Comparison of ENCODE assay signal across 8 cellular contexts in genomic region chr5:115545065-115545882, GRCh38. TPM values are rescaled to one million over a fixed set of nuclear protein-coding genes. Genes with fewer than 3 reads are reported as not detected.
A peak's percentile ranks its signal among the peaks of the same experiment; 100 is the strongest.
DNase-seq lines count a peak whose midpoint lies in the region; ATAC-seq and TF ChIP-seq lines count a peak whose summit lies in the region.

No MANE protein-coding gene starts in this region.

- CTCF ChIA-PET in naive thymus-derived CD4-positive, alpha-beta T cell (lab: Charles Lee) = interaction anchor here (0.8 to 1.0 kb wide), 2 partner anchors 21 to 236 kb away, joined by 3 to 4 read pairs; no protein-coding TSS in a partner anchor

- no peak for DNase-seq in body of pancreas
- DNase-seq in naive thymus-derived CD4-positive, alpha-beta T cell = no peak
- no peak for DNase-seq in NCI-H774 (lab: John Stamatoyannopoulos, UW)
- DNase-seq in mucosa of gallbladder (ENCODE audit: low spot score) = no peak
- no peak for DNase-seq in NCI-H345 (lab: John Stamatoyannopoulos, UW)

- peak overlapping the region; percentile 67 for H3K4me2 ChIP-seq in DOHH2 (ENCODE audit: low read length)

- no peak overlapping the region for H3K9ac ChIP-seq in HUES6 (ENCODE audit: low read length)

- peaks cover 0 to 21% (median 3%) of the 10 kb centered on the region in 11 donors for H3K9me3 Mint-ChIP-seq in naive thymus-derived CD4-positive, alpha-beta T cell

- H3K27me3 ChIP-seq in DOHH2 (ENCODE audit: control insufficient read depth, low read length) = no peaks in the 10 kb centered on the region
- H3K27me3 ChIP-seq in HUES6 (ENCODE audit: control insufficient read depth, insufficient read depth, low read length) = no peaks in the 10 kb centered on the region
- H3K27me3 ChIP-seq in body of pancreas = no peaks in the 10 kb centered on the region
- no peaks in the 10 kb centered on the region for H3K27me3 ChIP-seq in naive thymus-derived CD4-positive, alpha-beta T cell (ENCODE audit: control insufficient read depth in 2 of 2, insufficient read depth in 2 of 2, low read length in 2 of 2)

- peaks cover 2% of the 10 kb centered on the region; the same call in 1 of the 2 replicates for H3F3A ChIP-seq in DOHH2 (ENCODE audit: control insufficient read depth, insufficient read depth)

- peaks cover 30 to 43% (median 37%) of the 10 kb centered on the region in 7 donors for H3K4me1 Mint-ChIP-seq in naive thymus-derived CD4-positive, alpha-beta T cell

- peaks cover 46% of the 10 kb centered on the region for H3K36me3 ChIP-seq in DOHH2 (ENCODE audit: control insufficient read depth, low read length)
- H3K36me3 ChIP-seq in HUES6 (ENCODE audit: control insufficient read depth, insufficient read depth, low read length) = peaks cover 21% of the 10 kb centered on the region
- H3K36me3 ChIP-seq in body of pancreas (replicated peaks in 1 of 2; ENCODE audit: insufficient read depth in 1 of 2, low read depth in 2 of 2) = no peaks in the 10 kb centered on the region
- peaks cover 0 to 4% (median 0%) of the 10 kb centered on the region in 3 experiments for H3K36me3 ChIP-seq in naive thymus-derived CD4-positive, alpha-beta T cell (ENCODE audit: control insufficient read depth in 2 of 3, insufficient read depth in 3 of 3, low read length in 3 of 3)

- whole genome bisulfite sequencing in body of pancreas, 2 donors = 56 to 62% methylated on average over 16 to 18 of the region's 18 CpGs

- peaks cover 0 to 34% (median 16%) of the 10 kb centered on the region in 5 donors for H3K36me3 Mint-ChIP-seq in naive thymus-derived CD4-positive, alpha-beta T cell

- intact Hi-C loops in body of pancreas (cut with DNase I) = no loop called here
- intact Hi-C loops in naive thymus-derived CD4-positive, alpha-beta T cell (cut with micrococcal nuclease) = loop anchor here in 1 of 2 donors (2.0 kb wide), 1 partner anchor 374 kb away; no protein-coding TSS in a partner anchor

- peak overlapping the region; percentile 93 to 100 (median 96) for H3K4me3 Mint-ChIP-seq in naive thymus-derived CD4-positive, alpha-beta T cell

- H3K79me2 ChIP-seq in DOHH2 (ENCODE audit: control insufficient read depth, low read length) = peaks cover 42% of the 10 kb centered on the region

- H3K27me3 Mint-ChIP-seq in naive thymus-derived CD4-positive, alpha-beta T cell = no peaks in the 10 kb centered on the region

- H3K4me1 ChIP-seq in DOHH2 (ENCODE audit: control insufficient read depth, low read length) = peaks cover 34% of the 10 kb centered on the region
- peaks cover 15% of the 10 kb centered on the region for H3K4me1 ChIP-seq in HUES6 (ENCODE audit: control insufficient read depth, insufficient read depth, low read length)
- H3K4me1 ChIP-seq in body of pancreas = peaks cover 16% of the 10 kb centered on the region
- H3K4me1 ChIP-seq in naive thymus-derived CD4-positive, alpha-beta T cell (ENCODE audit: control insufficient read depth in 2 of 2, insufficient read depth in 2 of 2, low read length in 2 of 2) = peaks cover 28 to 32% of the 10 kb centered on the region in 2 donors

- H3K27ac Mint-ChIP-seq in naive thymus-derived CD4-positive, alpha-beta T cell = peak overlapping the region; percentile 92 to 100 (median 94)

- ATAC-seq in body of pancreas = no peak
- no peak for ATAC-seq in naive thymus-derived CD4-positive, alpha-beta T cell
- no peak for ATAC-seq in HG02852 (IDR thresholded peaks at IDR 0.05; ENCODE audit: unreplicated experiment)

- H3K27ac ChIP-seq in DOHH2 (ENCODE audit: low read depth, low read length) (peak overlapping the region; percentile 51), HUES6 (ENCODE audit: low read depth, low read length) (no peak overlapping the region), body of pancreas (peak overlapping the region in 3 of 4 donors; percentile 99 to 100 (median 100))
- peak overlapping the region; percentile 96 for H3K27ac ChIP-seq in naive thymus-derived CD4-positive, alpha-beta T cell (ENCODE audit: low read depth, low read length)

- H3K4me3 ChIP-seq in DOHH2 (ENCODE audit: low read length) (peak overlapping the region; percentile 68), HUES6 (ENCODE audit: low read depth, low read length) (peak overlapping the region; percentile 42), body of pancreas (no peak overlapping the region)
- H3K4me3 ChIP-seq in naive thymus-derived CD4-positive, alpha-beta T cell (ENCODE audit: low read length) = peak overlapping the region; percentile 62

- H3K9me2 ChIP-seq in DOHH2 (replicated peaks; ENCODE audit: control insufficient read depth, low read length) = no peaks in the 10 kb centered on the region

- TF ChIP-seq POLR2A in body of pancreas (IDR thresholded peaks at IDR 0.05) = no peak

- POLR2A ChIA-PET in naive thymus-derived CD4-positive, alpha-beta T cell (lab: Charles Lee) = interaction anchor here (0.7 to 4.1 kb wide), 9 partner anchors 31 to 297 kb away, joined by 3 to 24 read pairs (median 4); partner anchors contain the start of genes AP3S1, ATG12, CCDC112 and TICAM2

- TF ChIP-seq CTCF in DOHH2 (IDR thresholded peaks at IDR 0.05; ENCODE audit: low read depth, low read length, poor library complexity, severe bottlenecking) (no peak), body of pancreas (IDR thresholded peaks at IDR 0.05) (no peak)

- peaks cover 26% of the 10 kb centered on the region for H4K20me1 ChIP-seq in DOHH2 (ENCODE audit: control insufficient read depth, insufficient read depth, low read depth, low read length)

- H3K9me3 ChIP-seq in DOHH2 (ENCODE audit: control insufficient read depth, insufficient read depth, low read length) (peaks cover 19% of the 10 kb centered on the region), HUES6 (ENCODE audit: control insufficient read depth, insufficient read depth, low read depth, low read length) (peaks cover 19% of the 10 kb centered on the region), body of pancreas (no peaks in the 10 kb centered on the region)
- H3K9me3 ChIP-seq in naive thymus-derived CD4-positive, alpha-beta T cell (ENCODE audit: control insufficient read depth in 2 of 3, low read length in 3 of 3) = peaks cover 0 to 5% (median 4%) of the 10 kb centered on the region in 3 experiments

RNA-seq across cellular contexts. Expression of gene FEM1C, which starts 0.7 kb away (rescaled TPM):
- 10 to 100 TPM in 1 of 2 donors, 1 to 10 TPM in 1; 4.9 to 11.9 TPM for total RNA-seq in body of pancreas
- total RNA-seq in naive thymus-derived CD4-positive, alpha-beta T cell = 10 to 100 TPM; 14.9 to 33.1 (median 18.5) TPM
- 1 to 10 TPM; 2.0 to 2.7 TPM for polyA plus RNA-seq in naive thymus-derived CD4-positive, alpha-beta T cell
- total RNA-seq in mucosa of gallbladder = 24.6 TPM

RNA-seq across cellular contexts. Expression of gene TICAM2, which starts 57.0 kb away (rescaled TPM):
- total RNA-seq in body of pancreas = 1 to 10 TPM in 1 of 2 donors, under 1 TPM in 1; 0.52 to 1.6 TPM
- total RNA-seq in naive thymus-derived CD4-positive, alpha-beta T cell = 1 to 10 TPM in 4 of 5 experiments, under 1 TPM in 1; 0.93 to 3.7 (median 1.9) TPM
- under 1 TPM; 0.14 to 0.60 TPM for polyA plus RNA-seq in naive thymus-derived CD4-positive, alpha-beta T cell
- total RNA-seq in mucosa of gallbladder = 3.3 TPM

Comparison
In these comparisons a context has a peak if more than half of its experiments do, and no peak if none do; other contexts are left out.
1. H3K4me3 ChIP-seq: peak in DOHH2 (single experiment), HUES6 (single experiment) and naive thymus-derived CD4-positive, alpha-beta T cell (single experiment); none in body of pancreas (0 of 2).